21 cellular contexts compared by ENCODE assay signal in the genomic region with DNA sequence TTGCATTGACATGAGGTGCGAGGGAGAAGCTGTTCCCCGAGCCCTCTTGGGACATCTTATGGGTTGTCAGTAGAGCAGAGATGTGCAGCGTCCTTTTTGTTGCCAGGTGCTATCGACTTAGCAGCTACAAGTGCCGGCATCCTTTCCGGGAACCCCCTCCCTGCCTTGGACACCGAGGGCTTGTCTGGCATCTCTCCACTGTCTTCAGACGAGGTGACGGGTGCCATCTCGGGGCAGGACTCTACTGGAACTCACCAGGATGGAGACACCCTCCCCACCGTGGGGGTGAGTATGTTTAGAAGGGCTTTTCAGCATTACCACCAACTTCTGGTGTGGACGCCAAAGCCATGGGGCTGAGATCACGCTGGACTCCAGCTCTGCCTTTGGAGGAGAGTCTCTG. TPM values are rescaled to one million over a fixed set of nuclear protein-coding genes. Genes with fewer than 3 reads are reported as not detected.
DNase-seq lines count a peak whose midpoint lies in the region; ATAC-seq and TF ChIP-seq lines count a peak whose summit lies in the region.
"Had no signal": no experiment of that assay in that cellular context is flagged by ENCODE, and none has a peak within 500 bp of the region (broad histone marks: within the 10 kb centered on the region; RNA-seq: fewer than 3 reads in every experiment).

No MANE protein-coding gene starts in this region.

- CTCF ChIA-PET in OCI-LY7 (lab: Charles Lee; ENCODE audit: unreplicated experiment) = no interaction called here

- H3K9me3 ChIP-seq in BLaER1 (no peaks in the 10 kb centered on the region), osteoblast (ENCODE audit: low read depth, low read length) (no peaks in the 10 kb centered on the region), OCI-LY7 (ENCODE audit: low read length) (no peaks in the 10 kb centered on the region)
- H3K9me3 ChIP-seq: A549 had no signal

- POLR2A ChIA-PET in OCI-LY7 (lab: Charles Lee) = no interaction called here

- no TSS peak for BruUV-seq in OCI-LY7 (replicated peaks; lab: Mats Ljungman, UMichigan)

- H4K20me1 ChIP-seq in BLaER1 (no peaks in the 10 kb centered on the region), osteoblast (ENCODE audit: insufficient read depth, low read length) (no peaks in the 10 kb centered on the region), OCI-LY7 (ENCODE audit: insufficient read depth, low read length) (no peaks in the 10 kb centered on the region)

- ATAC-seq in Right ventricle myocardium inferior = no peak
- ATAC-seq: GM12878 had no signal

- H3K36me3 ChIP-seq in BLaER1 (peaks cover 97% of the 10 kb centered on the region), osteoblast (ENCODE audit: insufficient read depth, low read length) (peaks cover 83% of the 10 kb centered on the region), OCI-LY7 (ENCODE audit: insufficient read depth, low read length) (peaks cover 91% of the 10 kb centered on the region)

- H3K4me2 ChIP-seq in BLaER1 (no peak overlapping the region), osteoblast (ENCODE audit: insufficient read depth, low read length) (no peak overlapping the region), OCI-LY7 (ENCODE audit: low read length) (no peak overlapping the region)
- H3K4me2 ChIP-seq: A549 had no signal

- H3K27ac ChIP-seq in BLaER1 (0 out of 2 replicates have a peak overlapping the region, but pooled peaks have one; percentile 0), osteoblast (ENCODE audit: low read depth, low read length) (no peak overlapping the region), OCI-LY7 (ENCODE audit: low read depth, low read length, poor library complexity, severe bottlenecking) (no peak overlapping the region)
- H3K27ac ChIP-seq: 22Rv1, A549 had no signal

- peak; percentile 61 for DNase-seq in Right ventricle myocardium inferior (ENCODE audit: missing footprints)
- DNase-seq in cardiac septum (ENCODE audit: low spot score) = no peak
- peak; percentile 62 for DNase-seq in osteoblast (ENCODE audit: insufficient read length, low spot score, missing footprints)
- no peak for DNase-seq in OCI-LY7 (ENCODE audit: low spot score)
- DNase-seq: AML-193; C1 segment of cervical spinal cord; CD4-positive, alpha-beta memory T cell; CD4-positive, CD25-positive, alpha-beta regulatory T cell; CD8-positive, alpha-beta memory T cell; COR-L47; DMS 273 treated with DMSO at 0.1 percent for 48 hours; DMS153; DMS53; DMS79; DND-41; EL; GDM1 had no signal

- H3K4me1 ChIP-seq in BLaER1 (no peaks in the 10 kb centered on the region), osteoblast (ENCODE audit: insufficient read depth, low read length) (no peaks in the 10 kb centered on the region), OCI-LY7 (ENCODE audit: insufficient read depth, low read length, poor library complexity, severe bottlenecking) (no peaks in the 10 kb centered on the region)
- H3K4me1 ChIP-seq: A549 had no signal

- intact Hi-C loops in Right ventricle myocardium inferior (cut with DNase I) = no loop called here
- intact Hi-C loops in cardiac septum (cut with DNase I) = no loop called here
- intact Hi-C loops in OCI-LY7 (cut with micrococcal nuclease; ENCODE audit: unreplicated experiment) = no loop called here

- no peaks in the 10 kb centered on the region for H3K9me2 ChIP-seq in OCI-LY7 (ENCODE audit: insufficient read depth, low read length)

- H2AFZ ChIP-seq in osteoblast (ENCODE audit: low read length) (no peak overlapping the region), OCI-LY7 (ENCODE audit: low read length) (no peak overlapping the region)

- H3K4me3 ChIP-seq in BLaER1 = no peak overlapping the region
- no peak overlapping the region for H3K4me3 ChIP-seq in osteoblast (ENCODE audit: insufficient read depth, low read length)
- H3K4me3 ChIP-seq in OCI-LY7 (ENCODE audit: low read depth, low read length, poor library complexity, severe bottlenecking) = no peak overlapping the region
- H3K4me3 ChIP-seq: A549, GM12878 had no signal

- H3K9ac ChIP-seq in BLaER1 = no peak overlapping the region

- TF ChIP-seq CTCF in osteoblast (IDR thresholded peaks at IDR 0.05; ENCODE audit: extremely low read depth, low read depth, low read length) (no peak), OCI-LY7 (conservative IDR thresholded peaks at IDR 0.05; ENCODE audit: low read length) (no peak)

- H3K79me2 ChIP-seq in osteoblast (ENCODE audit: insufficient read depth, low read length) (no peaks in the 10 kb centered on the region), OCI-LY7 (ENCODE audit: insufficient read depth, low read depth, low read length) (no peaks in the 10 kb centered on the region)

- H3K27me3 ChIP-seq in BLaER1 = no peaks in the 10 kb centered on the region
- H3K27me3 ChIP-seq in osteoblast (ENCODE audit: insufficient read depth, low read length) = no peaks in the 10 kb centered on the region

RNA-seq across cellular contexts. Expression of gene JPT2, which starts 11.8 kb away (rescaled TPM):
- 41.5 TPM for total RNA-seq in Right ventricle myocardium inferior
- total RNA-seq in cardiac septum = 26.2 TPM
- total RNA-seq in osteoblast = 22.8 and 26.2 TPM in 2 replicates
- 48.3 and 67.4 TPM in 2 replicates for total RNA-seq in OCI-LY7 (2014; rRNA removed; shearing (Covaris generic))
- total RNA-seq in OCI-LY7 (2022) = 75.2 and 80.3 TPM in 2 replicates

RNA-seq across cellular contexts. Expression of gene MAPK8IP3, which starts 39.7 kb away (rescaled TPM):
- total RNA-seq in Right ventricle myocardium inferior (66.4 TPM), cardiac septum (71.4 TPM), osteoblast (64.1 and 71.0 TPM in 2 replicates), OCI-LY7 (2022) (130 and 133 TPM in 2 replicates)
- 95.9 and 114 TPM in 2 replicates for total RNA-seq in OCI-LY7 (2014; rRNA removed; shearing (Covaris generic))

RNA-seq across cellular contexts. Expression of gene CRAMP1, which starts 54.2 kb away (rescaled TPM):
- 9.8 TPM for total RNA-seq in Right ventricle myocardium inferior
- total RNA-seq in cardiac septum = 12.4 TPM
- total RNA-seq in osteoblast = 9.7 and 11.2 TPM in 2 replicates
- 9.1 and 10.5 TPM in 2 replicates for total RNA-seq in OCI-LY7 (2014; rRNA removed; shearing (Covaris generic))
- 33.6 and 33.8 TPM in 2 replicates for total RNA-seq in OCI-LY7 (2022)

RNA-seq across cellular contexts. Expression of gene IFT140, which starts 54.4 kb away (rescaled TPM):
- total RNA-seq in Right ventricle myocardium inferior (7.2 TPM), cardiac septum (10.5 TPM), osteoblast (37.1 and 38.0 TPM in 2 replicates), OCI-LY7 (2022) (21.2 and 21.9 TPM in 2 replicates)
- 10.2 and 14.3 TPM in 2 replicates for total RNA-seq in OCI-LY7 (2014; rRNA removed; shearing (Covaris generic))

Comparison
In these comparisons a context has a peak if more than half of its experiments do, and no peak if none do; other contexts are left out.
1. DNase-seq: peak in Right ventricle myocardium inferior (single experiment) and osteoblast (single experiment); none in cardiac septum (single experiment) and OCI-LY7 (single experiment).